ENCODE assay signal across 1 cellular context in the genomic region with DNA sequence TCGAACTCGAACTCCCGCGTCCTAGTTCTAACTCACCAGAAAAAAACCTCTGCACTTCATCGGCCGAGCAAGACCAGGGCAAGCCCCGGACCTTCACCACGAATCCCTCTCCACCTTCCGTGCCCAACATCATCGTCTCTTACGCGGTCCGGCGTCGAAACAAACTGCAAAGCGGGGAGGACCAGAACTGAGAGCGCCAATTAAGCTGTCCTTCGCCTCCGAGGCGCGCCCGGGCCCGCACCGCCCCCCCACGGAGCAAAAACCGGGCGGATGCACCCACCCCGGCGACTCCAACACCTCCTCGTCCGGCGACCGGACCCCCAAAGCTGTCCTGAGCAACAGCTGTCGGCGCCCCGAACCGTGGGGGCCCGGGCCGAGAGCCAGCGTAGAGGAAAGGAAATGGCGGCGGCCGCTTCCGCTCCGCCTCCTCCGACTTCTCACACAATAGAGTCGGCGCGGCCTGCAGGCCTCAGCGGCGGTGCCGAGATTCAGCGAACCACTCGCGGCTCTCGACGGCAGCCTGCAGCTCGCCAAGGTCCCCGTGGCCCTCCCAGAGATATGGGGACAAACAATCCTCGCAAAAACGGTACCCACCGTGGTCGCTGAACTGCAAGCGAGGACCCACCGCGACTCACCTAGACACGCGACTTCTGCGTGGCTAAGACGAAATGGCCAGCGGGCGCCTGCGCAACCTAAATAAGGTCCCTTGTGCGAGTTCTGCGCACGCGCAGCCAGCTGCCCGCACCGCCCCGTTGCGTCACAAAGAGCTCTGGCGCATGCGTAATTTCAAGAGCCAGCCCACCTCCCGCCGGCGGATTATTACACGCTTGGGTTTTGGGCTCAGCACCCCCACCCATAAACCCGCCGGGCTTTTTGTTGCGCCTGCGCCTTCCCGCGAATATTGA.
TF ChIP-seq lines count a peak whose summit lies in the region.

A gene with protein sequence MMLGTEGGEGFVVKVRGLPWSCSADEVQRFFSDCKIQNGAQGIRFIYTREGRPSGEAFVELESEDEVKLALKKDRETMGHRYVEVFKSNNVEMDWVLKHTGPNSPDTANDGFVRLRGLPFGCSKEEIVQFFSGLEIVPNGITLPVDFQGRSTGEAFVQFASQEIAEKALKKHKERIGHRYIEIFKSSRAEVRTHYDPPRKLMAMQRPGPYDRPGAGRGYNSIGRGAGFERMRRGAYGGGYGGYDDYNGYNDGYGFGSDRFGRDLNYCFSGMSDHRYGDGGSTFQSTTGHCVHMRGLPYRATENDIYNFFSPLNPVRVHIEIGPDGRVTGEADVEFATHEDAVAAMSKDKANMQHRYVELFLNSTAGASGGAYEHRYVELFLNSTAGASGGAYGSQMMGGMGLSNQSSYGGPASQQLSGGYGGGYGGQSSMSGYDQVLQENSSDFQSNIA (minus strand): TSS at position 671 of the 905 bp plus-strand sequence. CDS start 538 bp downstream, at position 133.

TF ChIP-seq in HepG2, 621 proteins besides CTCF, POLR2A, EP300 and RAD21 (continued from another document and continues in another):
- TF ChIP-seq, protein P1, sequence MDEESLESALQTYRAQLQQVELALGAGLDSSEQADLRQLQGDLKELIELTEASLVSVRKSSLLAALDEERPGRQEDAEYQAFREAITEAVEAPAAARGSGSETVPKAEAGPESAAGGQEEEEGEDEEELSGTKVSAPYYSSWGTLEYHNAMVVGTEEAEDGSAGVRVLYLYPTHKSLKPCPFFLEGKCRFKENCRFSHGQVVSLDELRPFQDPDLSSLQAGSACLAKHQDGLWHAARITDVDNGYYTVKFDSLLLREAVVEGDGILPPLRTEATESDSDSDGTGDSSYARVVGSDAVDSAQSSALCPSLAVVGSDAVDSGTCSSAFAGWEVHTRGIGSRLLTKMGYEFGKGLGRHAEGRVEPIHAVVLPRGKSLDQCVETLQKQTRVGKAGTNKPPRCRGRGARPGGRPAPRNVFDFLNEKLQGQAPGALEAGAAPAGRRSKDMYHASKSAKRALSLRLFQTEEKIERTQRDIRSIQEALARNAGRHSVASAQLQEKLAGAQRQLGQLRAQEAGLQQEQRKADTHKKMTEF (CRISPR knock-in tag; IDR thresholded peaks at IDR 0.05), result peak; percentile 56; the same call in 1 of the 2 replicates
- TF ChIP-seq ZNF644 (CRISPR knock-in tag; IDR thresholded peaks at IDR 0.05; ENCODE audit: low read depth), result no peak
- TF ChIP-seq ZNF431 (CRISPR knock-in tag; IDR thresholded peaks at IDR 0.05; ENCODE audit: borderline replicate concordance, low read depth), result no peak
- TF ChIP-seq, protein P2, sequence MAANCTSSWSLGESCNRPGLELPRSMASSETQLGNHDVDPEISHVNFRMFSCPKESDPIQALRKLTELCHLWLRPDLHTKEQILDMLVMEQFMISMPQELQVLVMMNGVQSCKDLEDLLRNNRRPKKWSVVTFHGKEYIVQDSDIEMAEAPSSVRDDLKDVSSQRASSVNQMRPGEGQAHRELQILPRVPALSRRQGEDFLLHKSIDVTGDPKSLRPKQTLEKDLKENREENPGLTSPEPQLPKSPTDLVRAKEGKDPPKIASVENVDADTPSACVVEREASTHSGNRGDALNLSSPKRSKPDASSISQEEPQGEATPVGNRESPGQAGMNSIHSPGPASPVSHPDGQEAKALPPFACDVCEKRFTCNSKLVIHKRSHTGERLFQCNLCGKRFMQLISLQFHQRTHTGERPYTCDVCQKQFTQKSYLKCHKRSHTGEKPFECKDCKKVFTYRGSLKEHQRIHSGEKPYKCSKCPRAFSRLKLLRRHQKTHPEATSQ (CRISPR knock-in tag; IDR thresholded peaks at IDR 0.05; ENCODE audit: borderline replicate concordance), result no peak
- TF ChIP-seq ZNF335 (CRISPR knock-in tag; IDR thresholded peaks at IDR 0.05), result peak; percentile 36; the same call in 1 of the 2 replicates
- TF ChIP-seq ZNF615 (CRISPR knock-in tag; IDR thresholded peaks at IDR 0.05; ENCODE audit: borderline replicate concordance), result 0 out of 2 replicates have a peak, but pooled peaks have one; percentile 29
- TF ChIP-seq ADNP (CRISPR knock-in tag; IDR thresholded peaks at IDR 0.05), result no peak
- no peak for TF ChIP-seq ZNF101 (CRISPR knock-in tag; IDR thresholded peaks at IDR 0.05; ENCODE audit: borderline replicate concordance, low read depth)
- TF ChIP-seq, protein P3, sequence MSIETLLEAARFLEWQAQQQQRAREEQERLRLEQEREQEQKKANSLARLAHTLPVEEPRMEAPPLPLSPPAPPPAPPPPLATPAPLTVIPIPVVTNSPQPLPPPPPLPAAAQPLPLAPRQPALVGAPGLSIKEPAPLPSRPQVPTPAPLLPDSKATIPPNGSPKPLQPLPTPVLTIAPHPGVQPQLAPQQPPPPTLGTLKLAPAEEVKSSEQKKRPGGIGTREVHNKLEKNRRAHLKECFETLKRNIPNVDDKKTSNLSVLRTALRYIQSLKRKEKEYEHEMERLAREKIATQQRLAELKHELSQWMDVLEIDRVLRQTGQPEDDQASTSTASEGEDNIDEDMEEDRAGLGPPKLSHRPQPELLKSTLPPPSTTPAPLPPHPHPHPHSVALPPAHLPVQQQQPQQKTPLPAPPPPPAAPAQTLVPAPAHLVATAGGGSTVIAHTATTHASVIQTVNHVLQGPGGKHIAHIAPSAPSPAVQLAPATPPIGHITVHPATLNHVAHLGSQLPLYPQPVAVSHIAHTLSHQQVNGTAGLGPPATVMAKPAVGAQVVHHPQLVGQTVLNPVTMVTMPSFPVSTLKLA (IDR thresholded peaks at IDR 0.05), result 0 out of 2 replicates have a peak, but pooled peaks have one; percentile 11
- TF ChIP-seq ZNF205 (CRISPR knock-in tag; IDR thresholded peaks at IDR 0.05), result no peak
- no peak; the same call in 1 of the 2 replicates for TF ChIP-seq ZNF776 (CRISPR knock-in tag; IDR thresholded peaks at IDR 0.05)
- TF ChIP-seq ZNF572 (CRISPR knock-in tag; IDR thresholded peaks at IDR 0.05), result 0 out of 2 replicates have a peak, but pooled peaks have one; percentile 15
- TF ChIP-seq, protein P4, sequence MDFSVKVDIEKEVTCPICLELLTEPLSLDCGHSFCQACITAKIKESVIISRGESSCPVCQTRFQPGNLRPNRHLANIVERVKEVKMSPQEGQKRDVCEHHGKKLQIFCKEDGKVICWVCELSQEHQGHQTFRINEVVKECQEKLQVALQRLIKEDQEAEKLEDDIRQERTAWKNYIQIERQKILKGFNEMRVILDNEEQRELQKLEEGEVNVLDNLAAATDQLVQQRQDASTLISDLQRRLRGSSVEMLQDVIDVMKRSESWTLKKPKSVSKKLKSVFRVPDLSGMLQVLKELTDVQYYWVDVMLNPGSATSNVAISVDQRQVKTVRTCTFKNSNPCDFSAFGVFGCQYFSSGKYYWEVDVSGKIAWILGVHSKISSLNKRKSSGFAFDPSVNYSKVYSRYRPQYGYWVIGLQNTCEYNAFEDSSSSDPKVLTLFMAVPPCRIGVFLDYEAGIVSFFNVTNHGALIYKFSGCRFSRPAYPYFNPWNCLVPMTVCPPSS (IDR thresholded peaks at IDR 0.05), result no peak
- TF ChIP-seq, protein P5, sequence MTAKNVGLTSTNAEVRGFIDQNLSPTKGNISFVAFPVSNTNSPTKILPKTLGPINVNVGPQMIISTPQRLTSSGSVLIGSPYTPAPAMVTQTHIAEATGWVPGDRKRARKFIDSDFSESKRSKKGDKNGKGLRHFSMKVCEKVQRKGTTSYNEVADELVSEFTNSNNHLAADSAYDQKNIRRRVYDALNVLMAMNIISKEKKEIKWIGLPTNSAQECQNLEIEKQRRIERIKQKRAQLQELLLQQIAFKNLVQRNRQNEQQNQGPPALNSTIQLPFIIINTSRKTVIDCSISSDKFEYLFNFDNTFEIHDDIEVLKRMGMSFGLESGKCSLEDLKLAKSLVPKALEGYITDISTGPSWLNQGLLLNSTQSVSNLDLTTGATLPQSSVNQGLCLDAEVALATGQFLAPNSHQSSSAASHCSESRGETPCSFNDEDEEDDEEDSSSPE (CRISPR knock-in tag; IDR thresholded peaks at IDR 0.05), result peak; percentile 83
- no peak for TF ChIP-seq ZFAT (CRISPR knock-in tag; conservative IDR thresholded peaks at IDR 0.05)
- TF ChIP-seq, protein P6, sequence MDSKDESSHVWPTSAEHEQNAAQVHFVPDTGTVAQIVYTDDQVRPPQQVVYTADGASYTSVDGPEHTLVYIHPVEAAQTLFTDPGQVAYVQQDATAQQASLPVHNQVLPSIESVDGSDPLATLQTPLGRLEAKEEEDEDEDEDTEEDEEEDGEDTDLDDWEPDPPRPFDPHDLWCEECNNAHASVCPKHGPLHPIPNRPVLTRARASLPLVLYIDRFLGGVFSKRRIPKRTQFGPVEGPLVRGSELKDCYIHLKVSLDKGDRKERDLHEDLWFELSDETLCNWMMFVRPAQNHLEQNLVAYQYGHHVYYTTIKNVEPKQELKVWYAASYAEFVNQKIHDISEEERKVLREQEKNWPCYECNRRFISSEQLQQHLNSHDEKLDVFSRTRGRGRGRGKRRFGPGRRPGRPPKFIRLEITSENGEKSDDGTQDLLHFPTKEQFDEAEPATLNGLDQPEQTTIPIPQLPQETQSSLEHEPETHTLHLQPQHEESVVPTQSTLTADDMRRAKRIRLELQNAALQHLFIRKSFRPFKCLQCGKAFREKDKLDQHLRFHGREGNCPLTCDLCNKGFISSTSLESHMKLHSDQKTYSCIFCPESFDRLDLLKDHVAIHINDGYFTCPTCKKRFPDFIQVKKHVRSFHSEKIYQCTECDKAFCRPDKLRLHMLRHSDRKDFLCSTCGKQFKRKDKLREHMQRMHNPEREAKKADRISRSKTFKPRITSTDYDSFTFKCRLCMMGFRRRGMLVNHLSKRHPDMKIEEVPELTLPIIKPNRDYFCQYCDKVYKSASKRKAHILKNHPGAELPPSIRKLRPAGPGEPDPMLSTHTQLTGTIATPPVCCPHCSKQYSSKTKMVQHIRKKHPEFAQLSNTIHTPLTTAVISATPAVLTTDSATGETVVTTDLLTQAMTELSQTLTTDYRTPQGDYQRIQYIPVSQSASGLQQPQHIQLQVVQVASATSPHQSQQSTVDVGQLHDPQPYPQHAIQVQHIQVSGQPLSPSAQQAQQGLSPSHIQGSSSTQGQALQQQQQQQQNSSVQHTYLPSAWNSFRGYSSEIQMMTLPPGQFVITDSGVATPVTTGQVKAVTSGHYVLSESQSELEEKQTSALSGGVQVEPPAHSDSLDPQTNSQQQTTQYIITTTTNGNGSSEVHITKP (CRISPR knock-in tag; IDR thresholded peaks at IDR 0.05; ENCODE audit: low read depth), result 0 out of 2 replicates have a peak, but pooled peaks have one; percentile 16
- peak; percentile 81; the same call in 1 of the 2 replicates for TF ChIP-seq KDM4B (CRISPR knock-in tag; IDR thresholded peaks at IDR 0.05)
- TF ChIP-seq MLLT10 (CRISPR knock-in tag; IDR thresholded peaks at IDR 0.05), result no peak
- peak; percentile 96; the same call in 1 of the 2 replicates for TF ChIP-seq GTF2F1 (IDR thresholded peaks at IDR 0.05; ENCODE audit: low read length)
- no peak; the same call in 1 of the 2 replicates for TF ChIP-seq SOX13 (IDR thresholded peaks at IDR 0.05)
- peak in 1 of 2 experiments; percentile 30; a peak in 1 of 4 replicates for TF ChIP-seq SOX13 (CRISPR knock-in tag; conservative IDR thresholded peaks at IDR 0.05 in 1 of 2, IDR thresholded peaks at IDR 0.05 in 1 of 2)
- peak; percentile 86 for TF ChIP-seq SP4 (CRISPR knock-in tag; IDR thresholded peaks at IDR 0.05)
- TF ChIP-seq, protein P7, sequence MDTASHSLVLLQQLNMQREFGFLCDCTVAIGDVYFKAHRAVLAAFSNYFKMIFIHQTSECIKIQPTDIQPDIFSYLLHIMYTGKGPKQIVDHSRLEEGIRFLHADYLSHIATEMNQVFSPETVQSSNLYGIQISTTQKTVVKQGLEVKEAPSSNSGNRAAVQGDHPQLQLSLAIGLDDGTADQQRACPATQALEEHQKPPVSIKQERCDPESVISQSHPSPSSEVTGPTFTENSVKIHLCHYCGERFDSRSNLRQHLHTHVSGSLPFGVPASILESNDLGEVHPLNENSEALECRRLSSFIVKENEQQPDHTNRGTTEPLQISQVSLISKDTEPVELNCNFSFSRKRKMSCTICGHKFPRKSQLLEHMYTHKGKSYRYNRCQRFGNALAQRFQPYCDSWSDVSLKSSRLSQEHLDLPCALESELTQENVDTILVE (CRISPR knock-in tag; IDR thresholded peaks at IDR 0.05), result peak; percentile 71; the same call in 1 of the 2 replicates
- no peak; the same call in 1 of the 2 replicates for TF ChIP-seq ZNF557 (CRISPR knock-in tag; IDR thresholded peaks at IDR 0.05)
- TF ChIP-seq, protein P8, sequence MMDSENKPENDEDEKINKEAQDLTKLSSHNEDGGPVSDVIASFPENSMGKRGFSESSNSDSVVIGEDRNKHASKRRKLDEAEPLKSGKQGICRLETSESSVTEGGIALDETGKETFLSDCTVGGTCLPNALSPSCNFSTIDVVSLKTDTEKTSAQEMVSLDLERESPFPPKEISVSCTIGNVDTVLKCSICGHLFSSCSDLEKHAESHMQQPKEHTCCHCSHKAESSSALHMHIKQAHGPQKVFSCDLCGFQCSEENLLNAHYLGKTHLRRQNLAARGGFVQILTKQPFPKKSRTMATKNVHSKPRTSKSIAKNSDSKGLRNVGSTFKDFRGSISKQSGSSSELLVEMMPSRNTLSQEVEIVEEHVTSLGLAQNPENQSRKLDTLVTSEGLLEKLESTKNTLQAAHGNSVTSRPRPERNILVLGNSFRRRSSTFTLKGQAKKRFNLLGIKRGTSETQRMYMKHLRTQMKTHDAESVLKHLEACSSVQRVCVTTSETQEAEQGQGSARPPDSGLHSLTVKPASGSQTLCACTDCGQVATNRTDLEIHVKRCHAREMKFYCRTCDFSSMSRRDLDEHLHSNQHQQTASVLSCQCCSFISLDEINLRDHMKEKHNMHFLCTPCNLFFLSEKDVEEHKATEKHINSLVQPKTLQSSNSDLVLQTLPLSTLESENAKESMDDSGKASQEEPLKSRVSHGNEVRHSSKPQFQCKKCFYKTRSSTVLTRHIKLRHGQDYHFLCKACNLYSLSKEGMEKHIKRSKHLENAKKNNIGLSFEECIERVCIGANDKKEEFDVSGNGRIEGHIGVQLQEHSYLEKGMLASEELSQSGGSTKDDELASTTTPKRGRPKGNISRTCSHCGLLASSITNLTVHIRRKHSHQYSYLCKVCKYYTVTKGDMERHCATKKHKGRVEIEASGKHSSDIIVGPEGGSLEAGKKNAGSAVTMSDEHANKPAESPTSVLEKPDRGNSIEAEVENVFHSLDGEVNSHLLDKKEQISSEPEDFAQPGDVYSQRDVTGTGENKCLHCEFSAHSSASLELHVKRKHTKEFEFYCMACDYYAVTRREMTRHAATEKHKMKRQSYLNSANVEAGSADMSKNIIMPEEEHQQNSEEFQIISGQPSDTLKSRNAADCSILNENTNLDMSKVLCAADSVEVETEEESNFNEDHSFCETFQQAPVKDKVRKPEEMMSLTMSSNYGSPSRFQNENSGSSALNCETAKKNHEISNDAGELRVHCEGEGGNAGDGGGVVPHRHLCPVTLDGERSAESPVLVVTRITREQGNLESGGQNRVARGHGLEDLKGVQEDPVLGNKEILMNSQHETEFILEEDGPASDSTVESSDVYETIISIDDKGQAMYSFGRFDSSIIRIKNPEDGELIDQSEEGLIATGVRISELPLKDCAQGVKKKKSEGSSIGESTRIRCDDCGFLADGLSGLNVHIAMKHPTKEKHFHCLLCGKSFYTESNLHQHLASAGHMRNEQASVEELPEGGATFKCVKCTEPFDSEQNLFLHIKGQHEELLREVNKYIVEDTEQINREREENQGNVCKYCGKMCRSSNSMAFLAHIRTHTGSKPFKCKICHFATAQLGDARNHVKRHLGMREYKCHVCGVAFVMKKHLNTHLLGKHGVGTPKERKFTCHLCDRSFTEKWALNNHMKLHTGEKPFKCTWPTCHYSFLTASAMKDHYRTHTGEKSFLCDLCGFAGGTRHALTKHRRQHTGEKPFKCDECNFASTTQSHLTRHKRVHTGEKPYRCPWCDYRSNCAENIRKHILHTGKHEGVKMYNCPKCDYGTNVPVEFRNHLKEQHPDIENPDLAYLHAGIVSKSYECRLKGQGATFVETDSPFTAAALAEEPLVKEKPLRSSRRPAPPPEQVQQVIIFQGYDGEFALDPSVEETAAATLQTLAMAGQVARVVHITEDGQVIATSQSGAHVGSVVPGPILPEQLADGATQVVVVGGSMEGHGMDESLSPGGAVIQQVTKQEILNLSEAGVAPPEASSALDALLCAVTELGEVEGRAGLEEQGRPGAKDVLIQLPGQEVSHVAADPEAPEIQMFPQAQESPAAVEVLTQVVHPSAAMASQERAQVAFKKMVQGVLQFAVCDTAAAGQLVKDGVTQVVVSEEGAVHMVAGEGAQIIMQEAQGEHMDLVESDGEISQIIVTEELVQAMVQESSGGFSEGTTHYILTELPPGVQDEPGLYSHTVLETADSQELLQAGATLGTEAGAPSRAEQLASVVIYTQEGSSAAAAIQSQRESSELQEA (CRISPR knock-in tag; IDR thresholded peaks at IDR 0.05; ENCODE audit: not compliant biosample characterization), result no peak
- TF ChIP-seq ZMAT3 (CRISPR knock-in tag; conservative IDR thresholded peaks at IDR 0.05), result peak; percentile 77; the same call in 1 of the 2 replicates
